Comparison of ENCODE assay signal across 8 cellular contexts in genomic region chr1:201154389-201155165, GRCh38. TPM values are rescaled to one million over a fixed set of nuclear protein-coding genes. Genes with fewer than 3 reads are reported as not detected.
DNase-seq lines count a peak whose midpoint lies in the region; ATAC-seq and TF ChIP-seq lines count a peak whose summit lies in the region.

TMEM9 (minus strand) TSS chr1:201154474; CDS start chr1:201153923, 551 bp downstream.

- H3K27ac ChIP-seq in SK-N-SH (ENCODE audit: low read depth in 2 of 2, low read length in 1 of 2) (peak within 1 kb of the TSS in 1 of 2 experiments; percentile 86; a peak in 2 of 4 replicates), gastroesophageal sphincter (peak within 1 kb of the TSS in 3 of 4 donors; percentile 75 to 84 (median 82)), neutrophil (peak within 1 kb of the TSS; percentile 21)

- DNase-seq in GDM1 (lab: John Stamatoyannopoulos, UW) (peak; percentile 93), NCI-H1092 (lab: John Stamatoyannopoulos, UW) (peak; percentile 99), SK-N-SH (peak; percentile 97)
- peak; percentile 98 for DNase-seq in activated naive CD4-positive, alpha-beta T cell treated with anti-CD3 and anti-CD28 coated beads, Interleukin-2, amount 10 ng/mL, durations not matched to agents 7 days and 5 days

- peak; percentile 96 for ATAC-seq in HG02610 (IDR thresholded peaks at IDR 0.05; ENCODE audit: unreplicated experiment)
- peak; percentile 98 for ATAC-seq in gastroesophageal sphincter

- peak within 1 kb of the TSS; percentile 99 for H3K4me2 ChIP-seq in SK-N-SH

- peaks cover 16 to 27% of the 10 kb centered on the region in 2 experiments for H3K36me3 ChIP-seq in SK-N-SH (replicated peaks in 1 of 2; ENCODE audit: control insufficient read depth in 1 of 2, insufficient read depth in 2 of 2, low read length in 1 of 2)
- H3K36me3 ChIP-seq in gastroesophageal sphincter: peaks cover 0 to 24% of the 10 kb centered on the region in 2 donors
- peaks cover 15% of the 10 kb centered on the region for H3K36me3 ChIP-seq in neutrophil

- H3K27me3 Mint-ChIP-seq in activated naive CD4-positive, alpha-beta T cell treated with anti-CD3 and anti-CD28 coated beads, Interleukin-2, amount 10 ng/mL, durations not matched to agents 7 days and 5 days: peaks cover 36% of the 10 kb centered on the region

- peaks cover 15% of the 10 kb centered on the region for H3K79me2 ChIP-seq in SK-N-SH (ENCODE audit: insufficient read depth)

- no peaks in the 10 kb centered on the region for H3F3A ChIP-seq in SK-N-SH (replicated peaks; ENCODE audit: insufficient read depth)

- no peak for TF ChIP-seq CTCF in SK-N-SH (IDR thresholded peaks at IDR 0.05)
- no peak for TF ChIP-seq CTCF in gastroesophageal sphincter (IDR thresholded peaks at IDR 0.05)
- no peak for TF ChIP-seq CTCF in neutrophil (IDR thresholded peaks at IDR 0.05)
- TF ChIP-seq CTCF in subcutaneous adipose tissue (IDR thresholded peaks at IDR 0.05; ENCODE audit: low read depth): no peak

- TF ChIP-seq EP300 in SK-N-SH (IDR thresholded peaks at IDR 0.05; ENCODE audit: borderline replicate concordance in 1 of 2, low read depth in 1 of 2, low read length in 1 of 2): no peak
- no peak for TF ChIP-seq EP300 in gastroesophageal sphincter (IDR thresholded peaks at IDR 0.05)

- TF ChIP-seq POLR2A in gastroesophageal sphincter (IDR thresholded peaks at IDR 0.05): no peak

- TF ChIP-seq RAD21 in SK-N-SH (IDR thresholded peaks at IDR 0.05; ENCODE audit: low read length): no peak

- peak within 1 kb of the TSS; percentile 95 for H2AFZ ChIP-seq in SK-N-SH (ENCODE audit: low read depth)

- H3K9me2 ChIP-seq in SK-N-SH: no peaks in the 10 kb centered on the region

- H3K27ac Mint-ChIP-seq in activated naive CD4-positive, alpha-beta T cell treated with anti-CD3 and anti-CD28 coated beads, Interleukin-2, amount 10 ng/mL, durations not matched to agents 7 days and 5 days: peak within 1 kb of the TSS; percentile 86

- H3K9me3 ChIP-seq in SK-N-SH (no peaks in the 10 kb centered on the region), gastroesophageal sphincter (no peaks in the 10 kb centered on the region), neutrophil (no peaks in the 10 kb centered on the region)

- CTCF ChIA-PET in SK-N-SH (lab: Yijun Ruan, JAX): interaction anchor here (0.6 to 3.0 kb wide), 8 partner anchors 14 to 112 kb away, joined by 3 to 15 read pairs (median 3); no protein-coding TSS in a partner anchor
- CTCF ChIA-PET in activated naive CD4-positive, alpha-beta T cell treated with anti-CD3 and anti-CD28 coated beads, Interleukin-2, amount 10 ng/mL, durations not matched to agents 7 days and 5 days (lab: Charles Lee): interaction anchor here (0.6 to 1.9 kb wide), 3 partner anchors 35 to 878 kb away, joined by 3 to 9 read pairs (median 3); no protein-coding TSS in a partner anchor

- no peaks in the 10 kb centered on the region for H4K20me1 ChIP-seq in SK-N-SH (ENCODE audit: insufficient read depth)

- peaks cover 13% of the 10 kb centered on the region for H3K36me3 Mint-ChIP-seq in activated naive CD4-positive, alpha-beta T cell treated with anti-CD3 and anti-CD28 coated beads, Interleukin-2, amount 10 ng/mL, durations not matched to agents 7 days and 5 days

- peak within 1 kb of the TSS; percentile 63 to 84 for H3K4me3 ChIP-seq in SK-N-SH (ENCODE audit: low read depth in 2 of 2, low read length in 1 of 2)
- H3K4me3 ChIP-seq in gastroesophageal sphincter: peak within 1 kb of the TSS; percentile 50 to 77
- peak within 1 kb of the TSS; percentile 59 to 76 for H3K4me3 ChIP-seq in neutrophil (ENCODE audit: low read depth in 1 of 2, low read length in 1 of 2)

- no peaks in the 10 kb centered on the region for H3K9me3 Mint-ChIP-seq in activated naive CD4-positive, alpha-beta T cell treated with anti-CD3 and anti-CD28 coated beads, Interleukin-2, amount 10 ng/mL, durations not matched to agents 7 days and 5 days

- H3K9ac ChIP-seq in SK-N-SH: peak within 1 kb of the TSS; percentile 75

- POLR2A ChIA-PET in SK-N-SH (lab: Yijun Ruan, JAX): interaction anchor here (0.7 to 1.2 kb wide), 7 partner anchors 11 to 35 kb away, joined by 3 to 4 read pairs (median 3); no protein-coding TSS in a partner anchor

- H3K4me3 Mint-ChIP-seq in activated naive CD4-positive, alpha-beta T cell treated with anti-CD3 and anti-CD28 coated beads, Interleukin-2, amount 10 ng/mL, durations not matched to agents 7 days and 5 days: peak within 1 kb of the TSS; percentile 87

- 49% methylated on average over 16 of the region's 31 CpGs for WGBS in SK-N-SH (ENCODE audit: low lambda C conversion rate)
- WGBS in gastroesophageal sphincter (ENCODE audit: low coverage in 1 of 2), 2 donors: 15 to 20% methylated on average over 6 to 8 of the region's 31 CpGs

- H3K27me3 ChIP-seq in SK-N-SH (ENCODE audit: insufficient read depth): no peaks in the 10 kb centered on the region
- H3K27me3 ChIP-seq in gastroesophageal sphincter: no peaks in the 10 kb centered on the region
- no peaks in the 10 kb centered on the region for H3K27me3 ChIP-seq in neutrophil

- H3K4me1 Mint-ChIP-seq in activated naive CD4-positive, alpha-beta T cell treated with anti-CD3 and anti-CD28 coated beads, Interleukin-2, amount 10 ng/mL, durations not matched to agents 7 days and 5 days: peaks cover 15% of the 10 kb centered on the region

- H3K4me1 ChIP-seq in SK-N-SH (ENCODE audit: control insufficient read depth in 1 of 2, insufficient read depth in 2 of 2, low read depth in 1 of 2, low read length in 1 of 2): peaks cover 11 to 16% of the 10 kb centered on the region in 2 experiments; a peak in 3 of 4 replicates
- H3K4me1 ChIP-seq in gastroesophageal sphincter: peaks cover 0 to 25% (median 8%) of the 10 kb centered on the region in 3 donors
- peaks cover 13 to 19% of the 10 kb centered on the region in 2 experiments for H3K4me1 ChIP-seq in neutrophil (ENCODE audit: control insufficient read depth in 1 of 2, insufficient read depth in 1 of 2, low read depth in 1 of 2, low read length in 1 of 2)

TF ChIP-seq in SK-N-SH, 30 proteins besides CTCF, POLR2A, EP300 and RAD21 (continues in another document):
- TF ChIP-seq MXI1 (IDR thresholded peaks at IDR 0.05; ENCODE audit: low read depth, low read length) (peak; percentile 72), FOXM1 (IDR thresholded peaks at IDR 0.05; ENCODE audit: low read depth) (no peak), NRF1 (IDR thresholded peaks at IDR 0.05; ENCODE audit: low read depth, low read length) (peak; percentile 84), TAF1 (IDR thresholded peaks at IDR 0.05; ENCODE audit: borderline replicate concordance, low read depth, low read length) (no peak), TCF12 (IDR thresholded peaks at IDR 0.05) (no peak), ELF1 (IDR thresholded peaks at IDR 0.05) (no peak), RXRA (IDR thresholded peaks at IDR 0.05; ENCODE audit: borderline replicate concordance, low read depth) (no peak), PBX3 (IDR thresholded peaks at IDR 0.05) (peak; percentile 98), SMC3 (IDR thresholded peaks at IDR 0.05; ENCODE audit: low read depth, low read length) (no peak), POLR2AphosphoS5 (IDR thresholded peaks at IDR 0.05; ENCODE audit: low read depth, low read length) (peak; percentile 48; the same call in 1 of the 2 replicates), EZH2phosphoT487 (IDR thresholded peaks at IDR 0.05; ENCODE audit: borderline replicate concordance, low read depth) (no peak), MEF2A (IDR thresholded peaks at IDR 0.05; ENCODE audit: borderline replicate concordance, low read depth) (no peak), RCOR1 (IDR thresholded peaks at IDR 0.05; ENCODE audit: low read length) (no peak), IRF3 (IDR thresholded peaks at IDR 0.05; ENCODE audit: low read depth, low read length) (peak; percentile 82), NFIC (IDR thresholded peaks at IDR 0.05; ENCODE audit: borderline replicate concordance) (no peak), RFX5 (IDR thresholded peaks at IDR 0.05; ENCODE audit: low read length) (peak; percentile 81), SIN3A (IDR thresholded peaks at IDR 0.05; ENCODE audit: borderline replicate concordance, low read depth, low read length) (0 out of 2 replicates have a peak, but pooled peaks have one; percentile 25), JUND (IDR thresholded peaks at IDR 0.05) (no peak), CHD2 (IDR thresholded peaks at IDR 0.05; ENCODE audit: low read length, partially characterized antibody) (peak; percentile 73), TEAD4 (IDR thresholded peaks at IDR 0.05; ENCODE audit: borderline replicate concordance, insufficient read depth) (no peak), MAX (IDR thresholded peaks at IDR 0.05; ENCODE audit: low read depth) (no peak)

RNA-seq across cellular contexts. Expression of gene TMEM9, which starts in this region (rescaled TPM):
- polyA plus RNA-seq in SK-N-SH (2012; rRNA removed): 126 and 160 TPM in 2 replicates
- polyA plus RNA-seq in SK-N-SH (2012; cell fraction: cytosol; rRNA removed): 72.5 and 122 TPM in 2 replicates
- 97.8 and 148 TPM in 2 replicates for polyA plus RNA-seq in SK-N-SH (2012; cell fraction: nucleus; rRNA removed)
- 10 to 100 TPM; 51.7 to 61.5 (median 56.7) TPM for total RNA-seq in gastroesophageal sphincter
- 10 to 100 TPM; 17.4 to 38.4 (median 35.2) TPM for total RNA-seq in subcutaneous adipose tissue
